Comparison of ENCODE assay signal across 8 cellular contexts in genomic region chr4:144787365-144788263, GRCh38.
A peak's percentile ranks its signal among the peaks of the same experiment; 100 is the strongest.
DNase-seq lines count a peak whose midpoint lies in the region; ATAC-seq and TF ChIP-seq lines count a peak whose summit lies in the region.

No MANE protein-coding gene starts in this region.

- no peak overlapping the region for H3K4me2 ChIP-seq in Loucy (ENCODE audit: low read depth, low read length, poor library complexity, severe bottlenecking)
- H3K4me2 ChIP-seq in mesendoderm (ENCODE audit: low read length), result no peak overlapping the region

- no peak overlapping the region for H2BK15ac ChIP-seq in mesendoderm (replicated peaks; ENCODE audit: low read depth)

- no peaks in the 10 kb centered on the region for H4K20me1 ChIP-seq in Loucy (ENCODE audit: insufficient read depth, low read length, poor library complexity, severe bottlenecking)

- no peak overlapping the region for H2AK5ac ChIP-seq in mesendoderm (ENCODE audit: low read length)

- no peaks in the 10 kb centered on the region for H3F3A ChIP-seq in Loucy (ENCODE audit: low read depth)

- H3K79me1 ChIP-seq in mesendoderm (ENCODE audit: low read length), result no peaks in the 10 kb centered on the region

- no peak overlapping the region for H3K4ac ChIP-seq in mesendoderm (ENCODE audit: low read depth, low read length)

- in situ Hi-C loops in T47D (cut with HindIII; ENCODE audit: low pct_unique_long_range_greater_than_20kb, low sequenced_read_pairs), result no loop called here

- no peak overlapping the region for H3K27ac ChIP-seq in mesendoderm (ENCODE audit: low read depth, low read length)

- WGBS in mesendoderm (ENCODE audit: extremely low coverage, insufficient coverage, low lambda C conversion rate), result no CpG with 5 or more reads among the region's 2 CpGs

- H4K8ac ChIP-seq in mesendoderm (ENCODE audit: low read depth, low read length), result no peak overlapping the region

- H3K56ac ChIP-seq in mesendoderm (ENCODE audit: low read length), result no peak overlapping the region

- H2BK5ac ChIP-seq in mesendoderm (ENCODE audit: low read length), result no peak overlapping the region

- H3K4me3 ChIP-seq in Loucy (ENCODE audit: low read length, poor library complexity, severe bottlenecking) (no peak overlapping the region), mesendoderm (ENCODE audit: low read length) (no peak overlapping the region)

- H3K79me2 ChIP-seq in Loucy (ENCODE audit: insufficient read depth, low read length) (no peaks in the 10 kb centered on the region), mesendoderm (ENCODE audit: control insufficient read depth, insufficient read depth, low read length) (no peaks in the 10 kb centered on the region)

- no peak overlapping the region for H2BK120ac ChIP-seq in mesendoderm (ENCODE audit: low read depth, low read length)

- H3K18ac ChIP-seq in mesendoderm (ENCODE audit: low read length), result no peak overlapping the region

- no peak overlapping the region for H4K5ac ChIP-seq in mesendoderm (ENCODE audit: low read length)

- H3K9me3 ChIP-seq in Loucy (ENCODE audit: insufficient read depth, low read depth, low read length), result no peaks in the 10 kb centered on the region

- no peak overlapping the region for H3K23ac ChIP-seq in mesendoderm (ENCODE audit: low read length)

- no peaks in the 10 kb centered on the region for H3K27me3 ChIP-seq in Loucy (ENCODE audit: insufficient read depth, low read length, poor library complexity, severe bottlenecking)
- no peaks in the 10 kb centered on the region for H3K27me3 ChIP-seq in mesendoderm (ENCODE audit: insufficient read depth, low read length, poor library complexity)

- DNase-seq in EH (ENCODE audit: low read depth) (peak; percentile 50), T47D (ENCODE audit: low read depth in 1 of 2, low spot score in 1 of 2) (peak; percentile 7 to 42), mesendoderm (peak; percentile 65), NCI-H1436 treated with DMSO at 0.1 percent for 48 hours (lab: John Stamatoyannopoulos, UW) (no peak), UCSD-AML1 (lab: John Stamatoyannopoulos, UW; ENCODE audit: unreplicated experiment) (no peak)
- no peak for DNase-seq in NK-92 treated with Interleukin-12 subunit alpha and Interleukin-12 subunit beta, amount 100 ng/mL, for 24 hours (lab: John Stamatoyannopoulos, UW)

- no peaks in the 10 kb centered on the region for H3K9me2 ChIP-seq in Loucy (replicated peaks; ENCODE audit: low read depth, low read length)

- ATAC-seq in GM21381 (IDR thresholded peaks at IDR 0.05; ENCODE audit: unreplicated experiment), result peak; percentile 76

- peak; percentile 86 for TF ChIP-seq CTCF in Loucy (conservative IDR thresholded peaks at IDR 0.05; ENCODE audit: low read length)

- H3K4me1 ChIP-seq in Loucy (ENCODE audit: insufficient read depth, low read length, poor library complexity, severe bottlenecking) (peaks cover 8% of the 10 kb centered on the region), mesendoderm (ENCODE audit: control insufficient read depth, low read depth, low read length) (no peaks in the 10 kb centered on the region)

- H3K9ac ChIP-seq in Loucy (ENCODE audit: low read depth, low read length, poor library complexity, severe bottlenecking) (no peak overlapping the region), mesendoderm (ENCODE audit: low read length) (no peak overlapping the region)

- H2AFZ ChIP-seq in Loucy (ENCODE audit: low read length), result peak overlapping the region; percentile 29

- H3K36me3 ChIP-seq in Loucy (ENCODE audit: insufficient read depth, low read length) (no peaks in the 10 kb centered on the region), mesendoderm (ENCODE audit: control insufficient read depth, insufficient read depth, low read length) (no peaks in the 10 kb centered on the region)

Comparison
In these comparisons a context has a peak if more than half of its experiments do, and no peak if none do; other contexts are left out.
1. DNase-seq: peak in EH (single experiment), T47D (2 of 2) and mesendoderm (single experiment); none in NK-92 treated with Interleukin-12 subunit alpha and Interleukin-12 subunit beta, amount 100 ng/mL, for 24 hours (single experiment), NCI-H1436 treated with DMSO at 0.1 percent for 48 hours (single experiment) and UCSD-AML1 (single experiment).